ENCODE assay signal across 8 cellular contexts in the genomic region with DNA sequence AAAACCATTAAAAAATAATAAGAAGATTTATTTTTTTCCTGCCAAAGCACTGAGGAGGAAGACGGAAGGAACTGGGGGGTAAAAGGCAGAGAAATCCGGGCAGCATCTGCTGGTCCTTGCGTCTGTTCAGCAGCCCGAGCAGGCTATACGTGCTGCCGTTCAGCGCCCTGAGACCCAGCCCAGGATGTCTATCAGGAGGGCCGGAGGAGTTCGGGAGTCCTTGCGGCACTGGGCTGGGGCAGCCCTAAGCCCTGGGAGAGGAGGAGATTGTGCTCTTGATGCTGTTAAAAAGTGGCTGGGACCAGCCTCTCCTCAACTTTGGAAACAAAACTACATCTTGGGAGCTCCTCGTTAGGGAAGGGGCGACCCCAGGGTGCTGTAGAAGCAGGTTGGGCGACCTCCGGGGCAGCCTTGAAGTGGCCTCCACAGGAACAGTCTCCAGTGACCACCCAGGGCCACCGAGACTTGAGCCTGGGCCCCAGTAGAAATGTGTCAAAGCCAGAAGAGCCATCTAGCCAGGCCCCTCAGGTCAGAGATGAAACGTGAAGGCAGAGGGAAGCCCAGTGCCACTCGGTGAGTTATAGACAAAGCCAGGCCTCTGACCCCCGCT. TPM values are rescaled to one million over a fixed set of nuclear protein-coding genes. Genes with fewer than 3 reads are reported as not detected.
DNase-seq lines count a peak whose midpoint lies in the region; ATAC-seq and TF ChIP-seq lines count a peak whose summit lies in the region.

No MANE protein-coding gene starts in this region.

- H3K4me1 Mint-ChIP-seq in progenitor cell of endocrine pancreas (ENCODE audit: low read depth) = no peaks in the 10 kb centered on the region

- no peak for ATAC-seq in GM21367 (IDR thresholded peaks at IDR 0.05; ENCODE audit: unreplicated experiment)
- ATAC-seq in GM18907 (IDR thresholded peaks at IDR 0.05; ENCODE audit: unreplicated experiment) = no peak
- ATAC-seq in GM18909 (IDR thresholded peaks at IDR 0.05; ENCODE audit: poor library complexity, unreplicated experiment) = no peak

- H3K4me1 ChIP-seq in left ventricle myocardium inferior = peaks cover 54% of the 10 kb centered on the region

- H3K9me3 ChIP-seq in WERI-Rb-1 (ENCODE audit: severe bottlenecking) = peaks cover 10% of the 10 kb centered on the region
- no peaks in the 10 kb centered on the region for H3K9me3 ChIP-seq in left ventricle myocardium inferior (replicated peaks)

- intact Hi-C loops in left ventricle myocardium inferior (cut with micrococcal nuclease) = loop anchor here (10.0 kb wide), 1 partner anchor 124 kb away; a partner anchor contains a TSS

- H3K4me3 Mint-ChIP-seq in progenitor cell of endocrine pancreas (ENCODE audit: low read depth) = no peak overlapping the region

- H3K36me3 ChIP-seq in WERI-Rb-1 (peaks cover 26% of the 10 kb centered on the region), left ventricle myocardium inferior (no peaks in the 10 kb centered on the region)

- DNase-seq in GM12864 (ENCODE audit: low read depth) (no peak), WERI-Rb-1 (no peak), left ventricle myocardium inferior (no peak), progenitor cell of endocrine pancreas (ENCODE audit: low spot score, unreplicated experiment) (no peak)

- H3K36me3 Mint-ChIP-seq in progenitor cell of endocrine pancreas (ENCODE audit: insufficient read depth) = no peaks in the 10 kb centered on the region

- H3K27me3 ChIP-seq in WERI-Rb-1 (ENCODE audit: insufficient read depth, low read depth, severe bottlenecking) (no peaks in the 10 kb centered on the region), left ventricle myocardium inferior (ENCODE audit: low read depth) (no peaks in the 10 kb centered on the region)

- no peak overlapping the region for H3K27ac Mint-ChIP-seq in progenitor cell of endocrine pancreas

- TF ChIP-seq CTCF in GM12864 (IDR thresholded peaks at IDR 0.05; ENCODE audit: low read depth, low read length, missing control alignments) = no peak
- no peak for TF ChIP-seq CTCF in WERI-Rb-1 (IDR thresholded peaks at IDR 0.05; ENCODE audit: low read depth, low read length)
- no peak for TF ChIP-seq CTCF in left ventricle myocardium inferior (IDR thresholded peaks at IDR 0.05; ENCODE audit: borderline replicate concordance)
- no peak for TF ChIP-seq CTCF in progenitor cell of endocrine pancreas (IDR thresholded peaks at IDR 0.05; ENCODE audit: unreplicated experiment)

- H3K9me3 Mint-ChIP-seq in progenitor cell of endocrine pancreas (ENCODE audit: low read depth) = no peaks in the 10 kb centered on the region

- H3K4me3 ChIP-seq in GM12864 (ENCODE audit: low read depth, low read length) = peak overlapping the region; percentile 60
- H3K4me3 ChIP-seq in WERI-Rb-1 (ENCODE audit: low read depth, low read length) = no peak overlapping the region
- H3K4me3 ChIP-seq in left ventricle myocardium inferior = no peak overlapping the region
- H3K4me3 ChIP-seq in skin epidermis = no peak overlapping the region

- H3K27ac ChIP-seq in WERI-Rb-1 (peak overlapping the region; percentile 95), left ventricle myocardium inferior (replicated peaks) (peak overlapping the region; percentile 94), skin epidermis (peak overlapping the region in 20 of 21 experiments; percentile 14 to 86 (median 77))

- peaks cover 68% of the 10 kb centered on the region for H3K27me3 Mint-ChIP-seq in progenitor cell of endocrine pancreas

RNA-seq across cellular contexts. Expression of a gene that starts 14.3 kb away (rescaled TPM):
- total RNA-seq in left ventricle myocardium inferior = 4.2 TPM
- 3.5 and 8.2 TPM in 2 replicates for total RNA-seq in progenitor cell of endocrine pancreas

RNA-seq across cellular contexts. Expression of a gene that starts 18.0 kb away (rescaled TPM):
- 20.5 TPM for total RNA-seq in left ventricle myocardium inferior
- total RNA-seq in progenitor cell of endocrine pancreas = 3.5 and 5.4 TPM in 2 replicates

RNA-seq across cellular contexts. Expression of a gene that starts 59.3 kb away (rescaled TPM):
- total RNA-seq in left ventricle myocardium inferior (230 TPM), progenitor cell of endocrine pancreas (89.1 and 97.8 TPM in 2 replicates)
